12 cellular contexts compared by ENCODE assay signal in the genomic region with DNA sequence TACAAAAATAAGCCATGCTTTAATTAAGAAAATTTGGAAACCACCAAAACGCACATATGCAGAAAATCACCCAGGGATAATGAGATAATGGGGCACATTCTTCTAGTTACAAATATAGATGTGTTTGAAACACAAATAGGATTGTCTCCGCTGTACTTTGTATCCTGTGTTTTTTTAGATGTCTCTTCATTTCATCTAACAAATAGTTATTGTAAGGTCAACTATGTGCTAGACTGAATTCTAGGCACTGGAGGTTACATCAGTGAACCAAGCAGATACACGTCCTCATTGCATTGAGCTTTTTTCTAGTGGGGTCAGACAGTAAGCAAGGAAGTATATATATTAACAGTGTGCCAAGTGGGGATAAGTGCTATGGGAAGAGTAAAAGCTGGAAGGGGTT.
"Had no signal": no experiment of that assay in that cellular context is flagged by ENCODE, and none has a peak within 500 bp of the region (broad histone marks: within the 10 kb centered on the region; RNA-seq: fewer than 3 reads in every experiment).

No MANE protein-coding gene starts in this region.

- H3K9me3 Mint-ChIP-seq: activated CD4-positive, alpha-beta memory T cell treated with anti-CD3 and anti-CD28 coated beads, Interleukin-2, amount 10 ng/mL, durations not matched to agents 7 days and 5 days had no signal

- H3K4me3 Mint-ChIP-seq: activated CD4-positive, alpha-beta memory T cell treated with anti-CD3 and anti-CD28 coated beads, Interleukin-2, amount 10 ng/mL, durations not matched to agents 7 days and 5 days; activated CD4-positive, alpha-beta T cell treated with anti-CD3 and anti-CD28 coated beads for 36 hours had no signal

- H3K4me3 ChIP-seq: ascending aorta, gastrocnemius medialis, lower lobe of right lung, sigmoid colon had no signal

- H3K27me3 Mint-ChIP-seq: naive B cell had no signal

- DNase-seq: activated CD4-positive, alpha-beta memory T cell treated with anti-CD3 and anti-CD28 coated beads, Interleukin-2, amount 10 ng/mL, durations not matched to agents 7 days and 5 days; activated CD4-positive, alpha-beta T cell treated with anti-CD3 and anti-CD28 coated beads for 36 hours; activated CD8-positive, alpha-beta memory T cell treated with anti-CD3 and anti-CD28 coated beads, Interleukin-2, amount 50 U/mL, for 48 hours; gastrocnemius medialis; hypothalamus; lower lobe of right lung; naive B cell; sigmoid colon; stimulated activated CD4-positive, alpha-beta T cell treated with anti-CD3 and anti-CD28 coated beads, Interleukin-2, amount 100 ng/mL, for 24 hours; stimulated activated naive CD8-positive, alpha-beta T cell treated with anti-CD3 and anti-CD28 coated beads, Interleukin-15, Interleukin-2, amounts not matched to agents 100 U/mL and 50 U/mL, for 24 hours had no signal

- ATAC-seq: activated CD4-positive, alpha-beta T cell treated with anti-CD3 and anti-CD28 coated beads for 36 hours; gastrocnemius medialis; lower lobe of right lung; stimulated activated naive CD8-positive, alpha-beta T cell treated with anti-CD3 and anti-CD28 coated beads, Interleukin-15, Interleukin-2, amounts not matched to agents 100 U/mL and 50 U/mL, for 24 hours had no signal

- H3K27me3 ChIP-seq: ascending aorta, gastrocnemius medialis, sigmoid colon had no signal

- H3K9me3 ChIP-seq: ascending aorta, gastrocnemius medialis, lower lobe of right lung, sigmoid colon had no signal

- H3K36me3 ChIP-seq: ascending aorta, gastrocnemius medialis, lower lobe of right lung, sigmoid colon had no signal

- H3K27ac Mint-ChIP-seq: activated CD4-positive, alpha-beta memory T cell treated with anti-CD3 and anti-CD28 coated beads, Interleukin-2, amount 10 ng/mL, durations not matched to agents 7 days and 5 days; activated CD4-positive, alpha-beta T cell treated with anti-CD3 and anti-CD28 coated beads for 36 hours had no signal

- H3K27ac ChIP-seq: ascending aorta, lower lobe of right lung, sigmoid colon, VCaP had no signal
